Comparison of ENCODE assay signal across 8 cellular contexts in genomic region chr16:68843482-68844210, GRCh38.
DNase-seq lines count a peak whose midpoint lies in the region; ATAC-seq and TF ChIP-seq lines count a peak whose summit lies in the region.

TSS of gene TANGO6 (plus strand) at chr16:68843531. CDS start at chr16:68843618, 87 bp downstream.

- DNase-seq in NCI-H1930 (lab: John Stamatoyannopoulos, UW) (peak; percentile 56 to 74), T-helper 22 cell (ENCODE audit: low read depth) (peak; percentile 76), astrocyte of the cerebellum (ENCODE audit: low read depth) (peak; percentile 35), hippocampal formation (lab: John Stamatoyannopoulos, UW) (peak; percentile 76 to 77), retinal pigment epithelial cell (ENCODE audit: low read depth) (peak; percentile 33), NCI-H1048 (lab: John Stamatoyannopoulos, UW) (no peak)

- H3K4me3 ChIP-seq in astrocyte of the cerebellum (ENCODE audit: low read depth, low read length) (peak within 1 kb of the TSS; percentile 89), retinal pigment epithelial cell (ENCODE audit: low read length) (peak within 1 kb of the TSS; percentile 90)

- in situ Hi-C loops in astrocyte of the cerebellum (cut with HindIII; ENCODE audit: low sequenced_read_pairs), result no loop called here

- TF ChIP-seq CTCF in astrocyte of the cerebellum (IDR thresholded peaks at IDR 0.05; ENCODE audit: low read depth, low read length, missing control alignments) (peak; percentile 52), retinal pigment epithelial cell (conservative IDR thresholded peaks at IDR 0.05; ENCODE audit: low read depth, low read length) (peak; percentile 52)

- peak; percentile 44 for ATAC-seq in GM18499 (IDR thresholded peaks at IDR 0.05; ENCODE audit: insufficient read depth, unreplicated experiment)
- peak; percentile 83 for ATAC-seq in HG02970 (IDR thresholded peaks at IDR 0.05; ENCODE audit: low FRiP score, unreplicated experiment)
